Comparison of ENCODE assay signal across 34 cellular contexts in genomic region chr6:98980814-98981213, GRCh38. TPM values are rescaled to one million over a fixed set of nuclear protein-coding genes. Genes with fewer than 3 reads are reported as not detected.
DNase-seq lines count a peak whose midpoint lies in the region; ATAC-seq, FAIRE-seq and TF ChIP-seq lines count a peak whose summit lies in the region.
"Had no signal": no experiment of that assay in that cellular context is flagged by ENCODE, and none has a peak within 500 bp of the region (broad histone marks: within the 10 kb centered on the region; RNA-seq: fewer than 3 reads in every experiment).

No MANE protein-coding gene starts in this region.

- no peak overlapping the region for H3K4me2 ChIP-seq in mesendoderm (ENCODE audit: low read length)
- H3K4me2 ChIP-seq: hepatocyte, SK-N-SH had no signal

- H3K23ac ChIP-seq in mesendoderm (ENCODE audit: low read length), result no peak overlapping the region

- no peaks in the 10 kb centered on the region for H3K27me3 Mint-ChIP-seq in WTC11 (ENCODE audit: low read depth)

- no peak overlapping the region for H3K4me3 ChIP-seq in mesendoderm (ENCODE audit: low read length)
- H3K4me3 ChIP-seq: hepatocyte, psoas muscle, skin epidermis, tibial nerve had no signal

- CTCF ChIA-PET in WTC11 (lab: Charles Lee), result interaction anchor here (0.5 to 3.5 kb wide), 11 partner anchors 8 to 1544 kb away, joined by 3 to 22 read pairs (median 4); partner anchors contain the start of gene FBXL4

- H3K4ac ChIP-seq in mesendoderm (ENCODE audit: low read depth, low read length), result no peak overlapping the region

- DNase-seq in DMS53 (lab: John Stamatoyannopoulos, UW) (peak; percentile 12), DMS53 treated with DMSO at 0.1 percent for 48 hours (lab: John Stamatoyannopoulos, UW; ENCODE audit: unreplicated experiment) (no peak), HT1080 (ENCODE audit: low read depth) (peak; percentile 13), WTC11 (ENCODE audit: low spot score) (peak; percentile 38), mesendoderm (peak; percentile 92), GM19239 (ENCODE audit: insufficient read length, low spot score) (no peak), GM13976 (ENCODE audit: low spot score) (no peak)
- DNase-seq: activated CD4-positive, alpha-beta T cell treated with anti-CD3 and anti-CD28 coated beads, Interleukin-2, amount 50 U/mL, for 4 hours; activated CD8-positive, alpha-beta memory T cell treated with anti-CD3 and anti-CD28 coated beads, Interleukin-2, amount 50 U/mL, for 48 hours; activated naive CD8-positive, alpha-beta T cell treated with anti-CD3 and anti-CD28 coated beads for 36 hours; AML-193; DMS79; kidney; mammary epithelial cell; MV-4-11; NCI-H1694 treated with DMSO at 0.1 percent for 48 hours; NCI-H226; NK-92 treated with Interleukin-12 subunit alpha and Interleukin-12 subunit beta, amount 100 ng/mL, for 24 hours; psoas muscle; RPMI8226; SK-N-SH; stimulated activated CD4-positive, alpha-beta T cell treated with anti-CD3 and anti-CD28 coated beads, Interleukin-2, amount 100 ng/mL, for 24 hours; stimulated activated naive CD4-positive, alpha-beta T cell treated with Interleukin-2 at 50 U/mL for 16 hours; T-helper 2 cell had no signal

- no peak overlapping the region for H4K8ac ChIP-seq in mesendoderm (ENCODE audit: low read depth, low read length)

- no peak overlapping the region for H3K27ac Mint-ChIP-seq in WTC11
- H3K27ac Mint-ChIP-seq: activated naive CD8-positive, alpha-beta T cell treated with anti-CD3 and anti-CD28 coated beads for 36 hours had no signal

- H3K4me1 ChIP-seq in mesendoderm (ENCODE audit: control insufficient read depth, low read depth, low read length), result no peaks in the 10 kb centered on the region

- no peak for FAIRE-seq in GM19239 (lab: Jason Lieb, UNC)
- FAIRE-seq: astrocyte, GM12892, H54, kidney had no signal

- H3K27me3 ChIP-seq in mesendoderm (ENCODE audit: insufficient read depth, low read length, poor library complexity), result no peaks in the 10 kb centered on the region
- H3K27me3 ChIP-seq: hepatocyte, neutrophil, tibial nerve had no signal

- H2BK5ac ChIP-seq in mesendoderm (ENCODE audit: low read length), result no peak overlapping the region

- no peak overlapping the region for H2BK120ac ChIP-seq in mesendoderm (ENCODE audit: low read depth, low read length)

- ATAC-seq in WTC11, result peak; percentile 99
- ATAC-seq in GM21447 (IDR thresholded peaks at IDR 0.05; ENCODE audit: unreplicated experiment), result no peak
- ATAC-seq: psoas muscle had no signal

- H3K36me3 ChIP-seq in mesendoderm (ENCODE audit: control insufficient read depth, insufficient read depth, low read length), result no peaks in the 10 kb centered on the region
- H3K36me3 ChIP-seq: neutrophil, tibial nerve had no signal

- no peak overlapping the region for H2BK15ac ChIP-seq in mesendoderm (replicated peaks; ENCODE audit: low read depth)

- no peaks in the 10 kb centered on the region for H3K79me2 ChIP-seq in mesendoderm (ENCODE audit: control insufficient read depth, insufficient read depth, low read length)
- H3K79me2 ChIP-seq: hepatocyte had no signal

- H3K27ac ChIP-seq in mesendoderm (ENCODE audit: low read depth, low read length), result no peak overlapping the region
- H3K27ac ChIP-seq: 22Rv1, hepatocyte, neutrophil, psoas muscle, skin epidermis, VCaP had no signal

- in situ Hi-C loops in GM13976 (cut with MboI; ENCODE audit: low sequenced_read_pairs, unreplicated experiment), result no loop called here

- H3K18ac ChIP-seq in mesendoderm (ENCODE audit: low read length), result no peak overlapping the region

- H3K56ac ChIP-seq in mesendoderm (ENCODE audit: low read length), result no peak overlapping the region

- no peak overlapping the region for H2AK5ac ChIP-seq in mesendoderm (ENCODE audit: low read length)

- H3K9ac ChIP-seq in mesendoderm (ENCODE audit: low read length), result no peak overlapping the region
- H3K9ac ChIP-seq: SK-N-SH had no signal

- TF ChIP-seq CTCF in WTC11 (IDR thresholded peaks at IDR 0.05) (no peak), GM13976 (IDR thresholded peaks at IDR 0.05; ENCODE audit: borderline replicate concordance, control extremely low read depth, extremely low read depth, insufficient read depth, missing control alignments) (no peak)

- POLR2A ChIA-PET in WTC11 (lab: Charles Lee), result interaction anchor here (0.6 kb wide), 1 partner anchor 32 kb away, joined by 3 read pairs; no protein-coding TSS in a partner anchor

- peaks cover 9% of the 10 kb centered on the region; the same call in 1 of the 2 replicates for H3K4me1 Mint-ChIP-seq in WTC11

- no peak overlapping the region for H3K4me3 Mint-ChIP-seq in WTC11
- H3K4me3 Mint-ChIP-seq: activated naive CD8-positive, alpha-beta T cell treated with anti-CD3 and anti-CD28 coated beads for 36 hours had no signal

- no peaks in the 10 kb centered on the region for H3K36me3 Mint-ChIP-seq in WTC11
- H3K36me3 Mint-ChIP-seq: activated naive CD8-positive, alpha-beta T cell treated with anti-CD3 and anti-CD28 coated beads for 36 hours had no signal

- no CpG with 5 or more reads among the region's 2 CpGs for WGBS in mesendoderm (ENCODE audit: extremely low coverage, insufficient coverage, low lambda C conversion rate)

- no peak overlapping the region for H4K5ac ChIP-seq in mesendoderm (ENCODE audit: low read length)

- H3K79me1 ChIP-seq in mesendoderm (ENCODE audit: low read length), result no peaks in the 10 kb centered on the region

- no peaks in the 10 kb centered on the region for H3K9me3 Mint-ChIP-seq in WTC11
- H3K9me3 Mint-ChIP-seq: activated naive CD8-positive, alpha-beta T cell treated with anti-CD3 and anti-CD28 coated beads for 36 hours had no signal

TF ChIP-seq in WTC11, 78 proteins besides CTCF, POLR2A, EP300 and RAD21 (continues in another document):
- TF ChIP-seq ZNF512 (CRISPR knock-in tag; IDR thresholded peaks at IDR 0.05; ENCODE audit: borderline replicate concordance) (no peak), ZNF425 (CRISPR knock-in tag; conservative IDR thresholded peaks at IDR 0.05) (no peak), EMX1 (CRISPR knock-in tag; IDR thresholded peaks at IDR 0.05) (no peak), FOXP1 (CRISPR knock-in tag; IDR thresholded peaks at IDR 0.05; ENCODE audit: borderline replicate concordance) (no peak), MAX (CRISPR knock-in tag; IDR thresholded peaks at IDR 0.05) (no peak), ATF3 (CRISPR knock-in tag; conservative IDR thresholded peaks at IDR 0.05) (no peak), MYBL2 (CRISPR knock-in tag; IDR thresholded peaks at IDR 0.05) (no peak), CDX4 (CRISPR knock-in tag; IDR thresholded peaks at IDR 0.05; ENCODE audit: borderline replicate concordance) (no peak), FOXK1 (CRISPR knock-in tag; IDR thresholded peaks at IDR 0.05) (no peak)

RNA-seq across cellular contexts. Expression of gene FBXL4, which starts 33.1 kb away (rescaled TPM):
- 10.7 and 15.7 TPM in 2 replicates for total RNA-seq in HT1080 (2014; rRNA removed; shearing (Covaris generic))
- 16.9 and 21.4 TPM in 2 replicates for polyA plus RNA-seq in HT1080 (2015; cell fraction: cytosol; rRNA removed)
- 19.8 and 21.5 TPM in 2 replicates for polyA plus RNA-seq in HT1080 (2015; cell fraction: nucleus; rRNA removed)
- 10.3 to 12.6 TPM (median 11.4 TPM) in 3 replicates for total RNA-seq in WTC11 (2021)
- polyA plus RNA-seq in mesendoderm (2013, experiment 1 of 2), result 4.0 TPM
- polyA plus RNA-seq in mesendoderm (2013, experiment 2 of 2), result 4.3 TPM

Comparison
In these comparisons a context has a peak if more than half of its experiments do, and no peak if none do; other contexts are left out.
1. DNase-seq: peak in DMS53 (single experiment), HT1080 (single experiment), WTC11 (single experiment) and mesendoderm (single experiment); none in DMS53 treated with DMSO at 0.1 percent for 48 hours (single experiment), GM19239 (single experiment) and GM13976 (single experiment).